Comparison of ENCODE assay signal across 19 cellular contexts in the genomic region with DNA sequence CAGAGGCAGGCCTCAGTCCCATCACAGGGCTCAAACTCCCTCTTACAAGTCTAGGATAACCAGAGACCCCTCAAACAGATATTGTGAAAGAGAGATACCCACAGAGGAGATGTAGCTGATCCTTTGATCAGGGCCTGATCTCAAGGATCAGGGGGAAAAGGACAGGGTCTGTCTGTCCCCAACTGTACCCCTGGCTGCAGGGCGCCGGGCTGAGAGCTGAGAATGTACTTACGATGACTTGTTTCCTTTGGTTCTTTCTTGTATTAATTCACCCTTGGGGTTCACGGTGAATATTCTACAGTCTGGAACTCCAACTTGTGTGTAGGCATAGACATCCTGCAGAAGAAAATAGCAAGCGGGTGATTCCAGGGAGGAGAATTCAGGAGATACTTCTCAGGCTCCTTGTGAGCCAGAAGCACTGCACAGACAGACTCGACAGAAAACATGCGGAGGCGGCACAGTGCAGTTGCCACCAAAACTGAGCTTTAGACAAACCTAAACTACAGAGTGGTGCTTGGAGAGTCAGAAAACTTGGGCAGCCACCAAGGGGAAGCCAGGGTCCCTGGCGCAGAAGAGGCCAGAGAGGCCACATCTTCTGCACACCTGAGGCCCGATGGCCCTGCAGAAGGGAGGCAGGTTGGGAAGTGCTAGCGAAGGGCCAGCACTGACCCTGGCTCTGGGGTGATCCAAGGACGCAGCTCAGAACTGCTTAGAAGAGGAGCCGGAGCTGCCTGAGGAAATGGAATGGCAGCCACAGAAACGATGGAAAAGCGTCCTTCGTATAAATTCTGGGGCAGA.
DNase-seq lines count a peak whose midpoint lies in the region; ATAC-seq and TF ChIP-seq lines count a peak whose summit lies in the region.
"Had no signal": no experiment of that assay in that cellular context is flagged by ENCODE, and none has a peak within 500 bp of the region (broad histone marks: within the 10 kb centered on the region; RNA-seq: fewer than 3 reads in every experiment).

No MANE protein-coding gene starts in this region.

- H3K27ac ChIP-seq in coronary artery, result no peak overlapping the region
- H3K27ac ChIP-seq: body of pancreas, pancreas, upper lobe of right lung had no signal

- no peaks in the 10 kb centered on the region for H3K27me3 Mint-ChIP-seq in T-helper 2 cell treated with Interferon-gamma antibody and Interleukin-4, amounts not matched to agents 5 μg/mL and 100 μg/mL, for 36 hours (ENCODE audit: low read depth)
- H3K27me3 Mint-ChIP-seq in CD14-positive monocyte (ENCODE audit: low read depth in 3 of 3), result no peaks in the 10 kb centered on the region
- H3K27me3 Mint-ChIP-seq: activated B cell treated with CpG ODN at 0.5 μM for 24 hours; activated naive CD8-positive, alpha-beta T cell treated with anti-CD3 and anti-CD28 coated beads, Interleukin-2, amount 10 ng/mL, durations not matched to agents 7 days and 5 days had no signal

- H3K9me3 Mint-ChIP-seq in T-helper 2 cell treated with Interferon-gamma antibody and Interleukin-4, amounts not matched to agents 5 μg/mL and 100 μg/mL, for 36 hours, result no peaks in the 10 kb centered on the region
- no peaks in the 10 kb centered on the region for H3K9me3 Mint-ChIP-seq in CD14-positive monocyte
- H3K9me3 Mint-ChIP-seq: activated B cell treated with CpG ODN at 0.5 μM for 24 hours; activated naive CD8-positive, alpha-beta T cell treated with anti-CD3 and anti-CD28 coated beads, Interleukin-2, amount 10 ng/mL, durations not matched to agents 7 days and 5 days; H9 had no signal

- H3K4me3 ChIP-seq in coronary artery, result no peak overlapping the region
- H3K4me3 ChIP-seq: body of pancreas, pancreas, upper lobe of right lung had no signal

- H3K27ac Mint-ChIP-seq in T-helper 2 cell treated with Interferon-gamma antibody and Interleukin-4, amounts not matched to agents 5 μg/mL and 100 μg/mL, for 36 hours, result peak overlapping the region; percentile 56
- peak overlapping the region in 4 of 7 donors; percentile 37 to 70 (median 61) for H3K27ac Mint-ChIP-seq in CD14-positive monocyte
- H3K27ac Mint-ChIP-seq: activated B cell treated with CpG ODN at 0.5 μM for 24 hours; activated naive CD8-positive, alpha-beta T cell treated with anti-CD3 and anti-CD28 coated beads, Interleukin-2, amount 10 ng/mL, durations not matched to agents 7 days and 5 days had no signal

- H3K4me1 Mint-ChIP-seq in T-helper 2 cell treated with Interferon-gamma antibody and Interleukin-4, amounts not matched to agents 5 μg/mL and 100 μg/mL, for 36 hours (ENCODE audit: low read depth), result peaks cover 11% of the 10 kb centered on the region
- peaks cover 14% of the 10 kb centered on the region for H3K4me1 Mint-ChIP-seq in CD14-positive monocyte

- no peak for ATAC-seq in GM18861 (IDR thresholded peaks at IDR 0.05; ENCODE audit: unreplicated experiment)
- ATAC-seq: body of pancreas, pancreas had no signal

- no peak for TF ChIP-seq CTCF in CD14-positive monocyte (IDR thresholded peaks at IDR 0.05)
- TF ChIP-seq CTCF in coronary artery (IDR thresholded peaks at IDR 0.05), result no peak

- intact Hi-C loops in CD14-positive monocyte (cut with micrococcal nuclease), result loop anchor here in 1 of 2 donors (10.0 kb wide), 1 partner anchor 214 kb away; no protein-coding TSS in a partner anchor

- H3K4me3 Mint-ChIP-seq in T-helper 2 cell treated with Interferon-gamma antibody and Interleukin-4, amounts not matched to agents 5 μg/mL and 100 μg/mL, for 36 hours, result no peak overlapping the region
- H3K4me3 Mint-ChIP-seq in CD14-positive monocyte, result no peak overlapping the region
- H3K4me3 Mint-ChIP-seq: activated B cell treated with CpG ODN at 0.5 μM for 24 hours; activated naive CD8-positive, alpha-beta T cell treated with anti-CD3 and anti-CD28 coated beads, Interleukin-2, amount 10 ng/mL, durations not matched to agents 7 days and 5 days; H9 had no signal

- DNase-seq in T-helper 2 cell treated with Interferon-gamma antibody and Interleukin-4, amounts not matched to agents 5 μg/mL and 100 μg/mL, for 36 hours (ENCODE audit: low spot score), result no peak
- no peak for DNase-seq in T-helper 2 cell
- no peak for DNase-seq in CD14-positive monocyte (ENCODE audit: low spot score)
- peak; percentile 69 for DNase-seq in coronary artery (ENCODE audit: low spot score)
- DNase-seq in occipital lobe (lab: John Stamatoyannopoulos, UW), result peak; percentile 42
- DNase-seq in AG08395 (ENCODE audit: low spot score), result no peak
- no peak for DNase-seq in DMS 273 (lab: John Stamatoyannopoulos, UW; ENCODE audit: unreplicated experiment)
- DNase-seq: 8988T; activated B cell treated with CpG ODN at 0.5 μM for 24 hours; activated naive CD8-positive, alpha-beta T cell treated with anti-CD3 and anti-CD28 coated beads, Interleukin-2, amount 10 ng/mL, durations not matched to agents 7 days and 5 days; body of pancreas; H9; NCI-H1092 treated with DMSO at 0.1 percent for 48 hours; NCI-H69; pancreas; SIG-M5; stimulated activated naive CD4-positive, alpha-beta T cell treated with Interleukin-2 at 50 U/mL for 16 hours; upper lobe of right lung had no signal

- peaks cover 78% of the 10 kb centered on the region for H3K36me3 Mint-ChIP-seq in T-helper 2 cell treated with Interferon-gamma antibody and Interleukin-4, amounts not matched to agents 5 μg/mL and 100 μg/mL, for 36 hours (ENCODE audit: low read depth)
- peaks cover 82 to 91% of the 10 kb centered on the region in 2 donors for H3K36me3 Mint-ChIP-seq in CD14-positive monocyte

Comparison
In these comparisons a context has a peak if more than half of its experiments do, and no peak if none do; other contexts are left out.
1. DNase-seq: peak in coronary artery (single experiment) and occipital lobe (single experiment); none in T-helper 2 cell treated with Interferon-gamma antibody and Interleukin-4, amounts not matched to agents 5 μg/mL and 100 μg/mL, for 36 hours (single experiment), T-helper 2 cell (0 of 5), CD14-positive monocyte (single experiment), AG08395 (single experiment) and DMS 273 (single experiment).